In the genomic region with DNA sequence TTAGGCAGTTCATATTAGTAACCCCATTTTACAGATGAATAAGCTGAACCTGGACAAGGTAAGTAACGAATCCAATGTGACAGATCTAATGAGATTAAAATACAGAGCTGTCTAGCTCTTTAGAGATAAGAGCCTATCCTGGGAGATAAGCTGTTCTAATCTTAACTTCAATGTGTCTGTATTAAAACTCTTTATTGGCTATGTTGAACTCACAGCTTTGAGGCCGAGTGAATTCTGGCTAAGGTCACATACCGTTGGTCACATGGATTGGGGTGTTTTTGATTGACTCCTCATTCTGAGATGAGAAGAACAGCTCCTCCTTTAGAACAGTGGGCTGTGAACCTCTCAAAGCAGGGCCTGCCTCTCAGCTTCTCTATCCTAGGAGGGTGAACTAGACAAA, we compare ENCODE assay signal across 28 cellular contexts.
"Had no signal": no experiment of that assay in that cellular context is flagged by ENCODE, and none has a peak within 500 bp of the region (broad histone marks: within the 10 kb centered on the region; RNA-seq: fewer than 3 reads in every experiment).

No MANE protein-coding gene starts in this region.

- H3K27ac ChIP-seq: ovary, prostate gland, sigmoid colon, thyroid gland had no signal

- ATAC-seq: activated CD8-positive, alpha-beta T cell treated with anti-CD3 and anti-CD28 coated beads for 36 hours; gastrocnemius medialis; left cardiac atrium; mucosa of descending colon; stimulated activated effector memory CD8-positive, alpha-beta T cell treated with anti-CD3 and anti-CD28 coated beads, Interleukin-12 subunit alpha, Interleukin-12 subunit beta, amount 100 ng/mL, for 72 hours; T-helper 17 cell had no signal

- H3K27ac Mint-ChIP-seq: activated B cell treated with CpG ODN at 0.5 μM for 24 hours; activated CD8-positive, alpha-beta T cell treated with anti-CD3 and anti-CD28 coated beads for 36 hours; activated naive CD4-positive, alpha-beta T cell treated with anti-CD3 and anti-CD28 coated beads, Interleukin-2, amount 50 U/mL, for 24 hours; activated T-helper 2 cell treated with anti-CD3 and anti-CD28 coated beads, Interferon-gamma antibody, Interleukin-2, Interleukin-4, amounts not matched to agents 10 μg/mL and 5 μg/mL and 100 μg/mL, durations not matched to agents 14 hours and 24 hours and 36 hours; nephron progenitor cell; stimulated activated effector memory CD8-positive, alpha-beta T cell treated with anti-CD3 and anti-CD28 coated beads, Interleukin-12 subunit alpha, Interleukin-12 subunit beta, amount 100 ng/mL, for 72 hours; stimulated activated naive CD8-positive, alpha-beta T cell treated with anti-CD3 and anti-CD28 coated beads, Interleukin-15, Interleukin-2, amounts not matched to agents 100 ng/mL and 50 ng/mL, for 24 hours; T-helper 17 cell had no signal

- H3K9me3 ChIP-seq: gastrocnemius medialis, mucosa of descending colon, ovary, prostate gland, sigmoid colon, thyroid gland had no signal

- H3K36me3 ChIP-seq: gastrocnemius medialis, ovary, prostate gland, sigmoid colon, thyroid gland had no signal

- H3K27me3 Mint-ChIP-seq: activated CD8-positive, alpha-beta T cell treated with anti-CD3 and anti-CD28 coated beads for 36 hours; activated naive CD4-positive, alpha-beta T cell treated with anti-CD3 and anti-CD28 coated beads, Interleukin-2, amount 50 U/mL, for 24 hours had no signal

- H3K4me3 Mint-ChIP-seq: activated B cell treated with CpG ODN at 0.5 μM for 24 hours; activated CD8-positive, alpha-beta T cell treated with anti-CD3 and anti-CD28 coated beads for 36 hours; activated naive CD4-positive, alpha-beta T cell treated with anti-CD3 and anti-CD28 coated beads, Interleukin-2, amount 50 U/mL, for 24 hours; central memory CD8-positive, alpha-beta T cell; nephron progenitor cell; stimulated activated effector memory CD8-positive, alpha-beta T cell treated with anti-CD3 and anti-CD28 coated beads, Interleukin-12 subunit alpha, Interleukin-12 subunit beta, amount 100 ng/mL, for 72 hours; stimulated activated naive CD8-positive, alpha-beta T cell treated with anti-CD3 and anti-CD28 coated beads, Interleukin-15, Interleukin-2, amounts not matched to agents 100 ng/mL and 50 ng/mL, for 24 hours; T-helper 17 cell had no signal

- DNase-seq: activated B cell treated with CpG ODN at 0.5 μM for 24 hours; activated CD4-positive, alpha-beta T cell treated with anti-CD3 and anti-CD28 coated beads, Interleukin-2, amount 50 U/mL, for 1 hour; activated CD8-positive, alpha-beta T cell treated with anti-CD3 and anti-CD28 coated beads for 36 hours; activated T-cell treated with anti-CD3 and anti-CD28 coated beads, Interleukin-2, amount 50 U/mL, for 48 hours; anterior cingulate cortex; effector CD8-positive, alpha-beta T cell; erythroblast; gastrocnemius medialis; glutamatergic neuron; hippocampal formation; left cardiac atrium; mesenchymal stem cell; mucosa of descending colon; nephron progenitor cell; ovary; retina; sigmoid colon; small intestine; stimulated activated CD4-positive, alpha-beta T cell treated with anti-CD3 and anti-CD28 coated beads, Interleukin-4, amount 100 ng/mL, for 24 hours; substantia nigra; T-helper 17 cell; thyroid gland had no signal

- H3K27me3 ChIP-seq: gastrocnemius medialis, ovary, sigmoid colon, thyroid gland had no signal

- H3K4me1 Mint-ChIP-seq: activated B cell treated with CpG ODN at 0.5 μM for 24 hours; activated naive CD4-positive, alpha-beta T cell treated with anti-CD3 and anti-CD28 coated beads, Interleukin-2, amount 50 U/mL, for 24 hours; central memory CD8-positive, alpha-beta T cell; stimulated activated effector memory CD8-positive, alpha-beta T cell treated with anti-CD3 and anti-CD28 coated beads, Interleukin-12 subunit alpha, Interleukin-12 subunit beta, amount 100 ng/mL, for 72 hours had no signal

- H3K36me3 Mint-ChIP-seq: activated naive CD4-positive, alpha-beta T cell treated with anti-CD3 and anti-CD28 coated beads, Interleukin-2, amount 50 U/mL, for 24 hours; stimulated activated effector memory CD8-positive, alpha-beta T cell treated with anti-CD3 and anti-CD28 coated beads, Interleukin-12 subunit alpha, Interleukin-12 subunit beta, amount 100 ng/mL, for 72 hours had no signal

- H3K9me3 Mint-ChIP-seq: activated B cell treated with CpG ODN at 0.5 μM for 24 hours; activated CD8-positive, alpha-beta T cell treated with anti-CD3 and anti-CD28 coated beads for 36 hours; activated naive CD4-positive, alpha-beta T cell treated with anti-CD3 and anti-CD28 coated beads, Interleukin-2, amount 50 U/mL, for 24 hours; activated T-helper 2 cell treated with anti-CD3 and anti-CD28 coated beads, Interferon-gamma antibody, Interleukin-2, Interleukin-4, amounts not matched to agents 10 μg/mL and 5 μg/mL and 100 μg/mL, durations not matched to agents 14 hours and 24 hours and 36 hours; central memory CD8-positive, alpha-beta T cell; nephron progenitor cell; stimulated activated effector memory CD8-positive, alpha-beta T cell treated with anti-CD3 and anti-CD28 coated beads, Interleukin-12 subunit alpha, Interleukin-12 subunit beta, amount 100 ng/mL, for 72 hours; stimulated activated naive CD8-positive, alpha-beta T cell treated with anti-CD3 and anti-CD28 coated beads, Interleukin-15, Interleukin-2, amounts not matched to agents 100 ng/mL and 50 ng/mL, for 24 hours had no signal

- H3K4me3 ChIP-seq: gastrocnemius medialis, mucosa of descending colon, ovary, prostate gland, sigmoid colon, thyroid gland had no signal
